ENCODE assay signal across 23 cellular contexts in the genomic region with DNA sequence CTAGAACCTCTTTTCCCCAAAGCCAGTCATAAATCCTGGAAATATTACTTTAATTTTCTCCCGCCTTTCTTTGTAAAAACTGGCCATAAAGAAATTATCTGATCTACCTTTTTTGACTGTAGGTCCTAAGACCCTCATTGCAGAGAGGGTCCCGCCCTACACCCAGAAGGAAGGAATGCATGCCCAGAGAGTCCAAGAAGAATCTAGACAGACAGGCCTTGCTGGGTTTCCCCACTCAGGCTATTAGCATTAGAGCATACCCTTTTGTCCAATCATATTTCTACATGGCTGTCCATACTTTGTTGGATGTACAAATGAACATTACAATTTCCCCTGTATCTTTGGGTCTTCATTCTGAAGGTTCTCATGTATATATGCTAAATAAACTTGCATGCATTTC.
DNase-seq lines count a peak whose midpoint lies in the region; ATAC-seq lines count a peak whose summit lies in the region.
"Had no signal": no experiment of that assay in that cellular context is flagged by ENCODE, and none has a peak within 500 bp of the region (broad histone marks: within the 10 kb centered on the region; RNA-seq: fewer than 3 reads in every experiment).

No MANE protein-coding gene starts in this region.

- no peak for ATAC-seq in stimulated activated naive CD8-positive, alpha-beta T cell treated with anti-CD3 and anti-CD28 coated beads, Interleukin-15, Interleukin-2, amounts not matched to agents 100 U/mL and 50 U/mL, for 24 hours
- ATAC-seq: activated naive CD8-positive, alpha-beta T cell treated with anti-CD3 and anti-CD28 coated beads, Interleukin-2, amount 50 U/mL, for 24 hours; left cardiac atrium; psoas muscle had no signal

- H3K4me1 Mint-ChIP-seq in stimulated activated naive CD8-positive, alpha-beta T cell treated with anti-CD3 and anti-CD28 coated beads, Interleukin-15, Interleukin-2, amounts not matched to agents 100 ng/mL and 50 ng/mL, for 24 hours (ENCODE audit: low read depth) = peaks cover 27% of the 10 kb centered on the region

- no peaks in the 10 kb centered on the region for H3K36me3 Mint-ChIP-seq in stimulated activated naive CD8-positive, alpha-beta T cell treated with anti-CD3 and anti-CD28 coated beads, Interleukin-15, Interleukin-2, amounts not matched to agents 100 ng/mL and 50 ng/mL, for 24 hours (ENCODE audit: low read depth)
- H3K36me3 Mint-ChIP-seq: IgD-negative memory B cell had no signal

- H3K9me3 ChIP-seq in KOPT-K1 (ENCODE audit: insufficient read depth, low read length, poor library complexity, severe bottlenecking) = no peaks in the 10 kb centered on the region
- H3K9me3 ChIP-seq: psoas muscle, tibial nerve had no signal

- peak overlapping the region; percentile 5 for H3K4me3 Mint-ChIP-seq in stimulated activated naive CD8-positive, alpha-beta T cell treated with anti-CD3 and anti-CD28 coated beads, Interleukin-15, Interleukin-2, amounts not matched to agents 100 ng/mL and 50 ng/mL, for 24 hours
- H3K4me3 Mint-ChIP-seq: activated naive CD8-positive, alpha-beta T cell treated with anti-CD3 and anti-CD28 coated beads, Interleukin-2, amount 50 U/mL, for 24 hours had no signal

- H3K27ac ChIP-seq in KOPT-K1 (ENCODE audit: low read depth, low read length, poor library complexity, severe bottlenecking) = peak overlapping the region; percentile 94
- H3K27ac ChIP-seq: brain microvascular endothelial cell, HL-60, psoas muscle had no signal

- H3K9me3 Mint-ChIP-seq in stimulated activated naive CD8-positive, alpha-beta T cell treated with anti-CD3 and anti-CD28 coated beads, Interleukin-15, Interleukin-2, amounts not matched to agents 100 ng/mL and 50 ng/mL, for 24 hours = no peaks in the 10 kb centered on the region
- H3K9me3 Mint-ChIP-seq: activated naive CD8-positive, alpha-beta T cell treated with anti-CD3 and anti-CD28 coated beads, Interleukin-2, amount 50 U/mL, for 24 hours; IgD-negative memory B cell; nephron progenitor cell had no signal

- no peak overlapping the region for H3K27ac Mint-ChIP-seq in stimulated activated naive CD8-positive, alpha-beta T cell treated with anti-CD3 and anti-CD28 coated beads, Interleukin-15, Interleukin-2, amounts not matched to agents 100 ng/mL and 50 ng/mL, for 24 hours
- H3K27ac Mint-ChIP-seq: activated naive CD8-positive, alpha-beta T cell treated with anti-CD3 and anti-CD28 coated beads, Interleukin-2, amount 50 U/mL, for 24 hours; IgD-negative memory B cell had no signal

- no peak for DNase-seq in stimulated activated naive CD8-positive, alpha-beta T cell treated with anti-CD3 and anti-CD28 coated beads, Interleukin-15, Interleukin-2, amounts not matched to agents 100 U/mL and 50 U/mL, for 24 hours
- DNase-seq in islet precursor cell = peak; percentile 52
- DNase-seq in NOMO-1 treated with DMSO at 0.1 percent for 48 hours (lab: John Stamatoyannopoulos, UW; ENCODE audit: unreplicated experiment) = no peak
- no peak for DNase-seq in T1000 (lab: John Stamatoyannopoulos, UW)
- DNase-seq in AG20443 (ENCODE audit: low spot score) = no peak
- DNase-seq: activated CD4-positive, alpha-beta T cell treated with anti-CD3 and anti-CD28 coated beads, Interleukin-2, amount 50 U/mL, for 4 hours; activated naive CD8-positive, alpha-beta T cell treated with anti-CD3 and anti-CD28 coated beads, Interleukin-2, amount 50 U/mL, for 24 hours; activated T-cell treated with anti-CD3 and anti-CD28 coated beads, Interleukin-2, amount 50 U/mL, for 1 hour; brain microvascular endothelial cell; left cardiac atrium; mesenchymal stem cell; MV-4-11; NCI-H187; nephron progenitor cell; OCI-M1; psoas muscle; stimulated activated CD4-positive, alpha-beta T cell treated with anti-CD3 and anti-CD28 coated beads, Interleukin-2, amount 100 ng/mL, for 48 hours; stimulated activated naive CD4-positive, alpha-beta T cell treated with Interleukin-2 at 50 U/mL for 16 hours had no signal

- H3K36me3 ChIP-seq in KOPT-K1 (ENCODE audit: insufficient read depth, low read length) = no peaks in the 10 kb centered on the region
- H3K36me3 ChIP-seq: brain microvascular endothelial cell, tibial nerve had no signal

- H3K27me3 Mint-ChIP-seq in stimulated activated naive CD8-positive, alpha-beta T cell treated with anti-CD3 and anti-CD28 coated beads, Interleukin-15, Interleukin-2, amounts not matched to agents 100 ng/mL and 50 ng/mL, for 24 hours = no peaks in the 10 kb centered on the region
- H3K27me3 Mint-ChIP-seq: activated naive CD8-positive, alpha-beta T cell treated with anti-CD3 and anti-CD28 coated beads, Interleukin-2, amount 50 U/mL, for 24 hours; IgD-negative memory B cell had no signal
